In the genomic region with DNA sequence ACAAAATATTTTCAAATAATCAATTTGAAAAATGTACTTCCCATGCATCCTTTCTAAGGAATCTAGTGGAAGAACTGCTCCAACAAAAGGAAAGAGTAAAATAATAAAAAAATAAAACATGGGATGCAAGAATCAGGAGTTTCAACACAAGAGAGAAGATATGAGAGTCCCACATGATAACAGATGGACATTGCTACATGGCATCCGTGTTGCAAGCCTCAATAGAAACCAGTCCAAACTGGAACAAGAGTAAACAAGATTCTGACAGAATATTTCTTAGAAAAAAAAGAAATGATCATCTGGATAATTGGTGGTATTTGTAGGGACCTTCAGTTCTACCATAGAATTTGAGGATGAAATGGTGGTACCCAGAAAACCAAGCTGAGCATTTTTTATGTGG, we compare ENCODE assay signal across 27 cellular contexts.
"Had no signal": no experiment of that assay in that cellular context is flagged by ENCODE, and none has a peak within 500 bp of the region (broad histone marks: within the 10 kb centered on the region; RNA-seq: fewer than 3 reads in every experiment).

No MANE protein-coding gene starts in this region.

- H3K4me1 ChIP-seq: stomach, suprapubic skin, testis, thyroid gland, tibial artery, tibial nerve, transverse colon, upper lobe of left lung, upper lobe of right lung, uterus, vagina had no signal

- DNase-seq: stimulated activated CD4-positive, alpha-beta T cell treated with anti-CD3 and anti-CD28 coated beads, Interleukin-2, amount 100 ng/mL, for 48 hours; stimulated activated CD4-positive, alpha-beta T cell treated with anti-CD3 and anti-CD28 coated beads, Interleukin-4, amount 100 ng/mL, for 1 hour; stimulated activated CD4-positive, alpha-beta T cell treated with anti-CD3 and anti-CD28 coated beads, Interleukin-4, amount 100 ng/mL, for 24 hours; stimulated activated CD4-positive, alpha-beta T cell treated with anti-CD3 and anti-CD28 coated beads, Interleukin-4, amount 100 ng/mL, for 4 hours; stimulated activated CD8-positive, alpha-beta memory T cell treated with anti-CD3 and anti-CD28 coated beads, Interleukin-4, amount 100 ng/mL, for 48 hours; stimulated activated naive B cell treated with anti-CD40 and anti-IgM and Interleukin-4, amounts not matched to agents 10 μg/mL and 1 μg/mL and 100 μg/mL, for 72 hours; stimulated activated naive CD4-positive, alpha-beta T cell; stimulated activated naive CD4-positive, alpha-beta T cell treated with Interleukin-2 at 50 U/mL for 16 hours; stimulated activated naive CD8-positive, alpha-beta T cell treated with anti-CD3 and anti-CD28 coated beads, Interleukin-15, amount 100 ng/mL, for 72 hours; stimulated activated naive CD8-positive, alpha-beta T cell treated with anti-CD3 and anti-CD28 coated beads, Interleukin-15, Interleukin-2, amounts not matched to agents 100 U/mL and 50 U/mL, for 24 hours; stomach; substantia nigra; testis; thyroid gland; tibial artery; transverse colon; trophoblast cell; upper lobe of left lung; upper lobe of right lung; uterus had no signal

- H3K4me3 ChIP-seq: stomach, suprapubic skin, testis, thoracic aorta, thyroid gland, tibial artery, tibial nerve, transverse colon, upper lobe of left lung, upper lobe of right lung, uterus, vagina had no signal

- H3K9me3 ChIP-seq: stomach, suprapubic skin, testis, thoracic aorta, thyroid gland, tibial artery, tibial nerve, transverse colon, upper lobe of left lung, upper lobe of right lung, uterus, vagina had no signal

- H3K27me3 ChIP-seq: stomach, suprapubic skin, testis, thyroid gland, tibial artery, tibial nerve, transverse colon, upper lobe of left lung, upper lobe of right lung, uterus, vagina had no signal

- H3K27ac ChIP-seq: stomach, suprapubic skin, testis, thoracic aorta, thyroid gland, tibial artery, tibial nerve, transverse colon, upper lobe of left lung, upper lobe of right lung, uterus, vagina had no signal

- H3K36me3 ChIP-seq: stomach, suprapubic skin, thoracic aorta, thyroid gland, tibial artery, tibial nerve, transverse colon, upper lobe of left lung, upper lobe of right lung, uterus, vagina had no signal

- FAIRE-seq: urothelium cell line had no signal

- ATAC-seq: stimulated activated effector memory CD8-positive, alpha-beta T cell treated with anti-CD3 and anti-CD28 coated beads, Interleukin-12 subunit alpha, Interleukin-12 subunit beta, amount 100 ng/mL, for 72 hours; stimulated activated memory B cell treated with anti-CD40 and anti-IgM and Interleukin-4, amounts not matched to agents 10 μg/mL and 1 μg/mL and 100 μg/mL, for 72 hours; stimulated activated naive B cell treated with anti-CD40 and anti-IgM and Interleukin-4, amounts not matched to agents 10 μg/mL and 1 μg/mL and 100 μg/mL, for 72 hours; stimulated activated naive CD8-positive, alpha-beta T cell treated with anti-CD3 and anti-CD28 coated beads, Interleukin-15, amount 100 ng/mL, for 72 hours; stimulated activated naive CD8-positive, alpha-beta T cell treated with anti-CD3 and anti-CD28 coated beads, Interleukin-15, Interleukin-2, amounts not matched to agents 100 U/mL and 50 U/mL, for 24 hours; upper lobe of right lung had no signal
